Comparison of ENCODE assay signal across 8 cellular contexts in genomic region chr4:88007304-88008132, GRCh38. TPM values are rescaled to one million over a fixed set of nuclear protein-coding genes. Genes with fewer than 3 reads are reported as not detected.
DNase-seq lines count a peak whose midpoint lies in the region; ATAC-seq and TF ChIP-seq lines count a peak whose summit lies in the region.

PKD2 (plus strand) TSS chr4:88007635; CDS start chr4:88007734, 99 bp downstream.

- H3K27me3 ChIP-seq in CD8-positive, alpha-beta T cell (ENCODE audit: insufficient read depth, low read length) = no peaks in the 10 kb centered on the region
- H3K27me3 ChIP-seq in muscle layer of duodenum (ENCODE audit: low read depth, low read length) = no peaks in the 10 kb centered on the region

- no peak for TF ChIP-seq CTCF in CD8-positive, alpha-beta T cell (IDR thresholded peaks at IDR 0.05)

- no peaks in the 10 kb centered on the region for H3K36me3 Mint-ChIP-seq in CD8-positive, alpha-beta T cell
- H3K36me3 Mint-ChIP-seq in activated T-cell treated with anti-CD3 and anti-CD28 coated beads, Interleukin-2, amount 50 U/mL, for 24 hours (ENCODE audit: low read depth) = peaks cover 5% of the 10 kb centered on the region

- H3K9me3 ChIP-seq in CD8-positive, alpha-beta T cell (ENCODE audit: low read length) = no peaks in the 10 kb centered on the region
- H3K9me3 ChIP-seq in muscle layer of duodenum (ENCODE audit: control insufficient read depth in 1 of 2, low read length in 2 of 2) = no peaks in the 10 kb centered on the region

- H3K36me3 ChIP-seq in CD8-positive, alpha-beta T cell (ENCODE audit: insufficient read depth, low read length) = no peaks in the 10 kb centered on the region
- no peaks in the 10 kb centered on the region for H3K36me3 ChIP-seq in muscle layer of duodenum (ENCODE audit: control insufficient read depth in 1 of 2, insufficient read depth in 2 of 2, low read length in 2 of 2)

- POLR2A ChIA-PET in CD8-positive, alpha-beta T cell (lab: Charles Lee) = no interaction called here

- peaks cover 30% of the 10 kb centered on the region for H3K4me1 Mint-ChIP-seq in CD8-positive, alpha-beta T cell (ENCODE audit: low read depth)
- peaks cover 33% of the 10 kb centered on the region for H3K4me1 Mint-ChIP-seq in activated T-cell treated with anti-CD3 and anti-CD28 coated beads, Interleukin-2, amount 50 U/mL, for 24 hours (ENCODE audit: low read depth)

- CTCF ChIA-PET in CD8-positive, alpha-beta T cell (lab: Charles Lee) = interaction anchor here (0.7 kb wide), 1 partner anchor 119 kb away, joined by 3 read pairs; no protein-coding TSS in a partner anchor

- ATAC-seq in CD8-positive, alpha-beta T cell = peak; percentile 93
- ATAC-seq in GM19351 (IDR thresholded peaks at IDR 0.05; ENCODE audit: unreplicated experiment) (peak; percentile 82), HG03469 (IDR thresholded peaks at IDR 0.05; ENCODE audit: unreplicated experiment) (peak; percentile 64), esophagus mucosa (peak; percentile 96)

- H3K27ac ChIP-seq in CD8-positive, alpha-beta T cell (ENCODE audit: low read depth, low read length) = no peak within 1 kb of the TSS
- peak within 1 kb of the TSS; percentile 56 for H3K27ac ChIP-seq in muscle layer of duodenum (ENCODE audit: low read length)

- peak within 1 kb of the TSS; percentile 44 for H3K4me3 ChIP-seq in CD8-positive, alpha-beta T cell (ENCODE audit: low read depth, low read length)
- H3K4me3 ChIP-seq in muscle layer of duodenum (ENCODE audit: low read depth in 1 of 2, low read length in 2 of 2) = peak within 1 kb of the TSS; percentile 75 to 91

- no peaks in the 10 kb centered on the region for H3K9me3 Mint-ChIP-seq in CD8-positive, alpha-beta T cell
- no peaks in the 10 kb centered on the region for H3K9me3 Mint-ChIP-seq in activated T-cell treated with anti-CD3 and anti-CD28 coated beads, Interleukin-2, amount 50 U/mL, for 24 hours

- peak within 1 kb of the TSS; percentile 13 for H3K27ac Mint-ChIP-seq in CD8-positive, alpha-beta T cell
- H3K27ac Mint-ChIP-seq in activated T-cell treated with anti-CD3 and anti-CD28 coated beads, Interleukin-2, amount 50 U/mL, for 24 hours = peak within 1 kb of the TSS; percentile 78

- H3K4me1 ChIP-seq in CD8-positive, alpha-beta T cell (ENCODE audit: insufficient read depth, low read length) = peaks cover 14% of the 10 kb centered on the region
- H3K4me1 ChIP-seq in muscle layer of duodenum (ENCODE audit: control insufficient read depth in 1 of 2, insufficient read depth in 2 of 2, low read length in 2 of 2) = peaks cover 13 to 44% of the 10 kb centered on the region in 2 donors

- intact Hi-C loops in CD8-positive, alpha-beta T cell (cut with DNase I, micrococcal nuclease) = no loop called here

- peak within 1 kb of the TSS; percentile 88 for H3K4me3 Mint-ChIP-seq in CD8-positive, alpha-beta T cell
- H3K4me3 Mint-ChIP-seq in activated T-cell treated with anti-CD3 and anti-CD28 coated beads, Interleukin-2, amount 50 U/mL, for 24 hours = peak within 1 kb of the TSS; percentile 86

- peaks cover 9% of the 10 kb centered on the region for H3K27me3 Mint-ChIP-seq in CD8-positive, alpha-beta T cell (ENCODE audit: low read depth)
- peaks cover 13% of the 10 kb centered on the region for H3K27me3 Mint-ChIP-seq in activated T-cell treated with anti-CD3 and anti-CD28 coated beads, Interleukin-2, amount 50 U/mL, for 24 hours

- DNase-seq in CD8-positive, alpha-beta T cell = peak; percentile 28 to 79 (median 71)
- DNase-seq in OCI-M1 (lab: John Stamatoyannopoulos, UW) = peak; percentile 82
- DNase-seq in activated T-cell treated with anti-CD3 and anti-CD28 coated beads, Interleukin-2, amount 50 U/mL, for 24 hours = peak; percentile 86
- peak; percentile 35 to 67 for DNase-seq in stimulated activated CD8-positive, alpha-beta memory T cell treated with anti-CD3 and anti-CD28 coated beads, Interleukin-7, amount 100 ng/mL, for 4 hours (ENCODE audit: low read depth in 2 of 2)

RNA-seq across cellular contexts. Expression of gene PKD2, which starts in this region (rescaled TPM):
- 1 to 10 TPM; 3.0 to 3.2 TPM for total RNA-seq in CD8-positive, alpha-beta T cell
- total RNA-seq in esophagus mucosa = 7.5 TPM
